Comparison of ENCODE assay signal across 13 cellular contexts in genomic region chr18:79983253-79983652, GRCh38. TPM values are rescaled to one million over a fixed set of nuclear protein-coding genes. Genes with fewer than 3 reads are reported as not detected.
DNase-seq lines count a peak whose midpoint lies in the region; ATAC-seq and TF ChIP-seq lines count a peak whose summit lies in the region.
"Had no signal": no experiment of that assay in that cellular context is flagged by ENCODE, and none has a peak within 500 bp of the region (broad histone marks: within the 10 kb centered on the region; RNA-seq: fewer than 3 reads in every experiment).

No MANE protein-coding gene starts in this region.

- H3K27me3 ChIP-seq in CD4-positive, alpha-beta T cell (ENCODE audit: control insufficient read depth, insufficient read depth, low read length): no peaks in the 10 kb centered on the region

- no peaks in the 10 kb centered on the region for H3K9me3 Mint-ChIP-seq in CD4-positive, alpha-beta T cell
- no peaks in the 10 kb centered on the region for H3K9me3 Mint-ChIP-seq in activated CD4-positive, alpha-beta memory T cell treated with anti-CD3 and anti-CD28 coated beads, Interleukin-2, amount 10 ng/mL, durations not matched to agents 7 days and 5 days
- no peaks in the 10 kb centered on the region for H3K9me3 Mint-ChIP-seq in neural crest cell
- no peaks in the 10 kb centered on the region for H3K9me3 Mint-ChIP-seq in natural killer cell

- ATAC-seq in CD4-positive, alpha-beta T cell (ENCODE audit: poor library complexity): no peak
- ATAC-seq in natural killer cell: no peak

- peaks cover 76% of the 10 kb centered on the region for H3K4me1 Mint-ChIP-seq in CD4-positive, alpha-beta T cell (ENCODE audit: low read depth)
- peaks cover 75% of the 10 kb centered on the region for H3K4me1 Mint-ChIP-seq in activated CD4-positive, alpha-beta memory T cell treated with anti-CD3 and anti-CD28 coated beads, Interleukin-2, amount 10 ng/mL, durations not matched to agents 7 days and 5 days
- H3K4me1 Mint-ChIP-seq in neural crest cell (peaks cover 41% of the 10 kb centered on the region), natural killer cell (peaks cover 57 to 65% of the 10 kb centered on the region in 2 donors)

- intact Hi-C loops in CD4-positive, alpha-beta T cell (cut with DNase I, micrococcal nuclease): no loop called here
- intact Hi-C loops in natural killer cell (cut with micrococcal nuclease): no loop called here

- no peaks in the 10 kb centered on the region for H3K9me3 ChIP-seq in CD4-positive, alpha-beta T cell (ENCODE audit: control insufficient read depth, low read length)

- H3K4me3 Mint-ChIP-seq in CD4-positive, alpha-beta T cell: no peak overlapping the region
- H3K4me3 Mint-ChIP-seq in activated CD4-positive, alpha-beta memory T cell treated with anti-CD3 and anti-CD28 coated beads, Interleukin-2, amount 10 ng/mL, durations not matched to agents 7 days and 5 days: no peak overlapping the region
- H3K4me3 Mint-ChIP-seq in neural crest cell (no peak overlapping the region), natural killer cell (no peak overlapping the region)

- POLR2A ChIA-PET in CD4-positive, alpha-beta T cell (lab: Charles Lee): interaction anchor here (1.5 kb wide), 1 partner anchor 31 kb away, joined by 4 read pairs; no protein-coding TSS in a partner anchor
- POLR2A ChIA-PET in activated CD4-positive, alpha-beta memory T cell treated with anti-CD3 and anti-CD28 coated beads, Interleukin-2, amount 10 ng/mL, durations not matched to agents 7 days and 5 days (lab: Charles Lee): interaction anchor here (0.7 to 2.7 kb wide), 3 partner anchors 19 to 126 kb away, joined by 3 to 14 read pairs (median 10); partner anchors contain the start of genes ADNP2 and HSBP1L1

- CTCF ChIA-PET in CD4-positive, alpha-beta T cell (lab: Charles Lee): interaction anchor here (1.1 kb wide), 1 partner anchor 31 kb away, joined by 3 read pairs; the partner anchor contains the start of gene SLC66A2
- CTCF ChIA-PET in activated CD4-positive, alpha-beta memory T cell treated with anti-CD3 and anti-CD28 coated beads, Interleukin-2, amount 10 ng/mL, durations not matched to agents 7 days and 5 days (lab: Charles Lee): interaction anchor here (1.1 kb wide), 1 partner anchor 21 kb away, joined by 4 read pairs; no protein-coding TSS in a partner anchor

- TF ChIP-seq CTCF in CD4-positive, alpha-beta T cell (IDR thresholded peaks at IDR 0.05): no peak
- no peak for TF ChIP-seq CTCF in neural crest cell (conservative IDR thresholded peaks at IDR 0.05)
- TF ChIP-seq CTCF in natural killer cell (IDR thresholded peaks at IDR 0.05): no peak

- peak overlapping the region; percentile 80 for H3K27ac Mint-ChIP-seq in CD4-positive, alpha-beta T cell
- H3K27ac Mint-ChIP-seq in activated CD4-positive, alpha-beta memory T cell treated with anti-CD3 and anti-CD28 coated beads, Interleukin-2, amount 10 ng/mL, durations not matched to agents 7 days and 5 days: peak overlapping the region; percentile 38
- H3K27ac Mint-ChIP-seq in neural crest cell (ENCODE audit: unreplicated experiment) (peak overlapping the region; percentile 62), natural killer cell (no peak overlapping the region)

- no peak overlapping the region for H3K27ac ChIP-seq in CD4-positive, alpha-beta T cell (ENCODE audit: low read depth, low read length)
- H3K27ac ChIP-seq: parathyroid adenoma had no signal

- peaks cover 61% of the 10 kb centered on the region for H3K36me3 Mint-ChIP-seq in CD4-positive, alpha-beta T cell (ENCODE audit: low read depth)
- peaks cover 43% of the 10 kb centered on the region for H3K36me3 Mint-ChIP-seq in activated CD4-positive, alpha-beta memory T cell treated with anti-CD3 and anti-CD28 coated beads, Interleukin-2, amount 10 ng/mL, durations not matched to agents 7 days and 5 days (ENCODE audit: low read depth)
- H3K36me3 Mint-ChIP-seq in neural crest cell (ENCODE audit: low read depth) (peaks cover 10% of the 10 kb centered on the region), natural killer cell (no peaks in the 10 kb centered on the region)

- H3K27me3 Mint-ChIP-seq in CD4-positive, alpha-beta T cell: no peaks in the 10 kb centered on the region
- no peaks in the 10 kb centered on the region for H3K27me3 Mint-ChIP-seq in activated CD4-positive, alpha-beta memory T cell treated with anti-CD3 and anti-CD28 coated beads, Interleukin-2, amount 10 ng/mL, durations not matched to agents 7 days and 5 days
- H3K27me3 Mint-ChIP-seq in neural crest cell (ENCODE audit: low read depth): no peaks in the 10 kb centered on the region
- no peaks in the 10 kb centered on the region for H3K27me3 Mint-ChIP-seq in natural killer cell (ENCODE audit: low read depth in 2 of 2)

- no peak for DNase-seq in CD4-positive, alpha-beta T cell
- no peak for DNase-seq in activated CD4-positive, alpha-beta memory T cell treated with anti-CD3 and anti-CD28 coated beads, Interleukin-2, amount 10 ng/mL, durations not matched to agents 7 days and 5 days
- peak; percentile 5 for DNase-seq in dermis blood vessel endothelial cell
- no peak for DNase-seq in neural crest cell (ENCODE audit: low read depth, low spot score)
- DNase-seq in NCI-H1436 (lab: John Stamatoyannopoulos, UW): no peak
- no peak for DNase-seq in natural killer cell
- DNase-seq in AML-193 (lab: John Stamatoyannopoulos, UW): no peak
- DNase-seq: Karpas-422; NCI-H1436 treated with DMSO at 0.1 percent for 48 hours; NCI-H345; Right ventricle myocardium superior; stimulated activated naive CD4-positive, alpha-beta T cell treated with Interleukin-2 at 50 U/mL for 16 hours had no signal

RNA-seq across cellular contexts. Expression of gene TXNL4A, which starts 5.1 kb away (rescaled TPM):
- total RNA-seq in CD4-positive, alpha-beta T cell: 10 to 100 TPM; 55.0 to 55.7 TPM
- 100 to 1,000 TPM; 120 TPM for total RNA-seq in activated CD4-positive, alpha-beta memory T cell treated with anti-CD3 and anti-CD28 coated beads, Interleukin-2, amount 10 ng/mL, durations not matched to agents 7 days and 5 days
- total RNA-seq in dermis blood vessel endothelial cell (56.0 and 74.9 TPM in 2 replicates), neural crest cell (140 and 144 TPM in 2 replicates), natural killer cell (10 to 100 TPM; 63.2 to 69.1 (median 66.4) TPM)

RNA-seq across cellular contexts. Expression of gene HSBP1L1, which starts 18.8 kb away (rescaled TPM):
- total RNA-seq in CD4-positive, alpha-beta T cell: 10 to 100 TPM; 42.6 to 42.7 TPM
- total RNA-seq in activated CD4-positive, alpha-beta memory T cell treated with anti-CD3 and anti-CD28 coated beads, Interleukin-2, amount 10 ng/mL, durations not matched to agents 7 days and 5 days: 1 to 10 TPM; 9.0 to 9.2 TPM
- 5.2 and 10.9 TPM in 2 replicates for total RNA-seq in dermis blood vessel endothelial cell
- 0.58 TPM in 1 of 2 replicates, not detected in the other for total RNA-seq in neural crest cell
- 10 to 100 TPM; 11.7 to 16.1 (median 13.8) TPM for total RNA-seq in natural killer cell

RNA-seq across cellular contexts. Expression of gene SLC66A2, which starts 31.8 kb away (rescaled TPM):
- total RNA-seq in CD4-positive, alpha-beta T cell: 10 to 100 TPM; 44.5 to 44.8 TPM
- total RNA-seq in activated CD4-positive, alpha-beta memory T cell treated with anti-CD3 and anti-CD28 coated beads, Interleukin-2, amount 10 ng/mL, durations not matched to agents 7 days and 5 days: 10 to 100 TPM; 28.6 to 32.0 TPM
- total RNA-seq in dermis blood vessel endothelial cell (54.4 and 65.5 TPM in 2 replicates), neural crest cell (28.4 and 29.8 TPM in 2 replicates), natural killer cell (10 to 100 TPM; 51.2 to 62.4 (median 54.1) TPM)

RNA-seq across cellular contexts. Expression of gene RBFA, which starts 51.0 kb away (rescaled TPM):
- 10 to 100 TPM; 11.2 to 12.3 TPM for total RNA-seq in CD4-positive, alpha-beta T cell
- total RNA-seq in activated CD4-positive, alpha-beta memory T cell treated with anti-CD3 and anti-CD28 coated beads, Interleukin-2, amount 10 ng/mL, durations not matched to agents 7 days and 5 days: 10 to 100 TPM; 13.9 to 16.8 TPM
- total RNA-seq in dermis blood vessel endothelial cell: 17.2 and 40.3 TPM in 2 replicates
- 47.0 and 50.7 TPM in 2 replicates for total RNA-seq in neural crest cell
- total RNA-seq in natural killer cell: 10 to 100 TPM; 11.9 to 17.7 (median 12.4) TPM

Comparison
In these comparisons a context has a peak if more than half of its experiments do, and no peak if none do; other contexts are left out.
1. H3K27ac Mint-ChIP-seq: peak in CD4-positive, alpha-beta T cell (single experiment), activated CD4-positive, alpha-beta memory T cell treated with anti-CD3 and anti-CD28 coated beads, Interleukin-2, amount 10 ng/mL, durations not matched to agents 7 days and 5 days (single experiment) and neural crest cell (single experiment); none in natural killer cell (0 of 2).